ENCODE assay signal across 32 cellular contexts in the genomic region with DNA sequence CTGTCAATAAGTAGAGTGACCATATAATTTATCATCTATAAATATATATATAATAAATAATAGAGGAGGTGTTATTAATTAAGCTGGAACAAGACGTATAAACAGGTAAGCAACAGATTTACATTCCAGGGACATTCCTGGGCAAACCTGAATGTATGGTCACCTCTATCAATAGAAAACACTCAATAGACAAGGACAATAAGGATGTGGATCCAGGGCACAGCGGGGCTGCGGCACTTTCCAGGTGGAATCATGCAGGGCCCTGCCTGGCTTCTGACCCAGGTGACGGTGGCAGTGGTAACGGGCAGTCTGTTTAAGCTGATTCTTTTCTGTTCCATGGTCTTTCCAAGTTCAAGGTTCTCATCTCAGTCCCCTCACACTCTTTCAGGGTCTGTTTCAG. TPM values are rescaled to one million over a fixed set of nuclear protein-coding genes. Genes with fewer than 3 reads are reported as not detected.
"Had no signal": no experiment of that assay in that cellular context is flagged by ENCODE, and none has a peak within 500 bp of the region (broad histone marks: within the 10 kb centered on the region; RNA-seq: fewer than 3 reads in every experiment).

No MANE protein-coding gene starts in this region.

- ATAC-seq: activated CD4-positive, alpha-beta T cell treated with anti-CD3 and anti-CD28 coated beads for 36 hours; activated CD8-positive, alpha-beta memory T cell treated with anti-CD3 and anti-CD28 coated beads, Interleukin-2, amount 10 ng/mL, durations not matched to agents 7 days and 5 days; activated CD8-positive, alpha-beta T cell treated with anti-CD3 and anti-CD28 coated beads, Interleukin-2, amount 10 ng/mL, durations not matched to agents 7 days and 5 days; activated naive CD4-positive, alpha-beta T cell treated with anti-CD3 and anti-CD28 coated beads, Interleukin-2, amount 50 U/mL, for 72 hours; esophagus mucosa; T-helper 17 cell had no signal

- H3K27ac Mint-ChIP-seq: activated CD4-positive, alpha-beta memory T cell treated with anti-CD3 and anti-CD28 coated beads for 36 hours; activated CD4-positive, alpha-beta T cell treated with anti-CD3 and anti-CD28 coated beads for 36 hours; activated CD4-positive, alpha-beta T cell treated with anti-CD3 and anti-CD28 coated beads, Interleukin-2, amount 10 ng/mL, durations not matched to agents 24 days and 14 days; activated CD8-positive, alpha-beta memory T cell treated with anti-CD3 and anti-CD28 coated beads, Interleukin-2, amount 10 ng/mL, durations not matched to agents 7 days and 5 days; activated CD8-positive, alpha-beta T cell treated with anti-CD3 and anti-CD28 coated beads, Interleukin-2, amount 10 ng/mL, durations not matched to agents 7 days and 5 days; activated naive CD4-positive, alpha-beta T cell treated with anti-CD3 and anti-CD28 coated beads, Interleukin-2, amount 10 ng/mL, durations not matched to agents 7 days and 5 days; activated naive CD4-positive, alpha-beta T cell treated with anti-CD3 and anti-CD28 coated beads, Interleukin-2, amount 50 U/mL, for 72 hours; activated naive CD8-positive, alpha-beta T cell treated with anti-CD3 and anti-CD28 coated beads, Interleukin-2, amount 10 ng/mL, durations not matched to agents 7 days and 5 days; brain; T-helper 17 cell; T-helper 2 cell treated with Interferon-gamma antibody and Interleukin-4, amounts not matched to agents 5 μg/mL and 100 μg/mL, for 36 hours had no signal

- FAIRE-seq: frontal cortex had no signal

- DNase-seq: activated CD4-positive, alpha-beta memory T cell treated with anti-CD3 and anti-CD28 coated beads for 36 hours; activated CD4-positive, alpha-beta T cell treated with anti-CD3 and anti-CD28 coated beads for 36 hours; activated CD4-positive, alpha-beta T cell treated with anti-CD3 and anti-CD28 coated beads, Interleukin-2, amount 10 ng/mL, durations not matched to agents 24 days and 14 days; activated CD4-positive, CD25-positive, alpha-beta regulatory T cell; activated CD4-positive, CD25-positive, alpha-beta regulatory T cell treated with anti-CD3 and anti-CD28 coated beads, Interleukin-2, amount 50 U/mL, for 72 hours; activated CD8-positive, alpha-beta memory T cell treated with anti-CD3 and anti-CD28 coated beads, Interleukin-2, amount 10 ng/mL, durations not matched to agents 7 days and 5 days; activated CD8-positive, alpha-beta memory T cell treated with anti-CD3 and anti-CD28 coated beads, Interleukin-2, amount 50 U/mL, for 4 hours; activated CD8-positive, alpha-beta T cell treated with anti-CD3 and anti-CD28 coated beads, Interleukin-2, amount 10 ng/mL, durations not matched to agents 7 days and 5 days; activated gamma-delta T cell; activated naive CD4-positive, alpha-beta T cell; activated naive CD4-positive, alpha-beta T cell treated with anti-CD3 and anti-CD28 coated beads, Interleukin-2, amount 10 ng/mL, durations not matched to agents 7 days and 5 days; activated naive CD8-positive, alpha-beta T cell treated with anti-CD3 and anti-CD28 coated beads, Interleukin-2, amount 10 ng/mL, durations not matched to agents 7 days and 5 days; activated T-cell treated with anti-CD3 and anti-CD28 coated beads, Interleukin-2, amount 50 U/mL, for 1 hour; activated T-cell treated with anti-CD3 and anti-CD28 coated beads, Interleukin-2, amount 50 U/mL, for 48 hours; central memory CD4-positive, alpha-beta T cell; cerebellar nuclear complex; colonic mucosa; effector CD8-positive, alpha-beta T cell; foreskin fibroblast; T-helper 1 cell; T-helper 17 cell; T1000; WERI-Rb-1 had no signal

- H3K27ac ChIP-seq: ascending aorta, breast epithelium, cardiac muscle cell, colonic mucosa, WERI-Rb-1 had no signal

- H3K36me3 ChIP-seq: ascending aorta, breast epithelium, cardiac muscle cell, colonic mucosa, WERI-Rb-1 had no signal

- H3K9me3 ChIP-seq: ascending aorta, breast epithelium, colonic mucosa had no signal

- H3K4me1 Mint-ChIP-seq: activated CD4-positive, alpha-beta T cell treated with anti-CD3 and anti-CD28 coated beads for 36 hours; activated CD4-positive, alpha-beta T cell treated with anti-CD3 and anti-CD28 coated beads, Interleukin-2, amount 10 ng/mL, durations not matched to agents 24 days and 14 days; activated CD8-positive, alpha-beta memory T cell treated with anti-CD3 and anti-CD28 coated beads, Interleukin-2, amount 10 ng/mL, durations not matched to agents 7 days and 5 days; activated naive CD4-positive, alpha-beta T cell treated with anti-CD3 and anti-CD28 coated beads, Interleukin-2, amount 10 ng/mL, durations not matched to agents 7 days and 5 days; activated naive CD8-positive, alpha-beta T cell treated with anti-CD3 and anti-CD28 coated beads, Interleukin-2, amount 10 ng/mL, durations not matched to agents 7 days and 5 days had no signal

- H3K9me3 Mint-ChIP-seq: activated CD4-positive, alpha-beta T cell treated with anti-CD3 and anti-CD28 coated beads, Interleukin-2, amount 10 ng/mL, durations not matched to agents 24 days and 14 days; activated naive CD4-positive, alpha-beta T cell treated with anti-CD3 and anti-CD28 coated beads, Interleukin-2, amount 10 ng/mL, durations not matched to agents 7 days and 5 days; activated naive CD4-positive, alpha-beta T cell treated with anti-CD3 and anti-CD28 coated beads, Interleukin-2, amount 50 U/mL, for 72 hours; activated naive CD8-positive, alpha-beta T cell treated with anti-CD3 and anti-CD28 coated beads, Interleukin-2, amount 10 ng/mL, durations not matched to agents 7 days and 5 days; T-helper 2 cell treated with Interferon-gamma antibody and Interleukin-4, amounts not matched to agents 5 μg/mL and 100 μg/mL, for 36 hours had no signal

- H3K27me3 ChIP-seq: ascending aorta, breast epithelium, cardiac muscle cell, colonic mucosa had no signal

- H3K4me1 ChIP-seq: ascending aorta, breast epithelium, colonic mucosa had no signal

- H3K4me3 Mint-ChIP-seq: activated CD4-positive, alpha-beta memory T cell treated with anti-CD3 and anti-CD28 coated beads for 36 hours; activated CD4-positive, alpha-beta T cell treated with anti-CD3 and anti-CD28 coated beads for 36 hours; activated CD4-positive, alpha-beta T cell treated with anti-CD3 and anti-CD28 coated beads, Interleukin-2, amount 10 ng/mL, durations not matched to agents 24 days and 14 days; activated CD8-positive, alpha-beta memory T cell treated with anti-CD3 and anti-CD28 coated beads, Interleukin-2, amount 10 ng/mL, durations not matched to agents 7 days and 5 days; activated CD8-positive, alpha-beta T cell treated with anti-CD3 and anti-CD28 coated beads, Interleukin-2, amount 10 ng/mL, durations not matched to agents 7 days and 5 days; activated naive CD4-positive, alpha-beta T cell treated with anti-CD3 and anti-CD28 coated beads, Interleukin-2, amount 10 ng/mL, durations not matched to agents 7 days and 5 days; activated naive CD8-positive, alpha-beta T cell treated with anti-CD3 and anti-CD28 coated beads, Interleukin-2, amount 10 ng/mL, durations not matched to agents 7 days and 5 days; brain; T-helper 17 cell; T-helper 2 cell treated with Interferon-gamma antibody and Interleukin-4, amounts not matched to agents 5 μg/mL and 100 μg/mL, for 36 hours had no signal

- H3K36me3 Mint-ChIP-seq: activated CD4-positive, alpha-beta memory T cell treated with anti-CD3 and anti-CD28 coated beads for 36 hours; activated CD8-positive, alpha-beta memory T cell treated with anti-CD3 and anti-CD28 coated beads, Interleukin-2, amount 10 ng/mL, durations not matched to agents 7 days and 5 days; activated naive CD4-positive, alpha-beta T cell treated with anti-CD3 and anti-CD28 coated beads, Interleukin-2, amount 10 ng/mL, durations not matched to agents 7 days and 5 days; activated naive CD4-positive, alpha-beta T cell treated with anti-CD3 and anti-CD28 coated beads, Interleukin-2, amount 50 U/mL, for 72 hours; activated naive CD8-positive, alpha-beta T cell treated with anti-CD3 and anti-CD28 coated beads, Interleukin-2, amount 10 ng/mL, durations not matched to agents 7 days and 5 days had no signal

- H3K4me3 ChIP-seq: ascending aorta, breast epithelium, cardiac muscle cell, colonic mucosa had no signal

RNA-seq across cellular contexts. Expression of a gene that starts 22.5 kb away (rescaled TPM):
- total RNA-seq: activated CD4-positive, alpha-beta memory T cell treated with anti-CD3 and anti-CD28 coated beads for 36 hours; activated CD4-positive, alpha-beta T cell treated with anti-CD3 and anti-CD28 coated beads for 36 hours; activated CD4-positive, alpha-beta T cell treated with anti-CD3 and anti-CD28 coated beads, Interleukin-2, amount 10 ng/mL, durations not matched to agents 24 days and 14 days; activated CD8-positive, alpha-beta memory T cell treated with anti-CD3 and anti-CD28 coated beads for 36 hours; activated naive CD4-positive, alpha-beta T cell treated with anti-CD3 and anti-CD28 coated beads, Interleukin-2, amount 50 U/mL, for 72 hours; T-helper 17 cell had no signal
